In genomic region chr1:110872745-110873435, GRCh38 we compare ENCODE assay signal across 9 cellular contexts.
DNase-seq lines count a peak whose midpoint lies in the region; ATAC-seq lines count a peak whose summit lies in the region.
"Had no signal": no experiment of that assay in that cellular context is flagged by ENCODE, and none has a peak within 500 bp of the region (broad histone marks: within the 10 kb centered on the region; RNA-seq: fewer than 3 reads in every experiment).

A gene with protein sequence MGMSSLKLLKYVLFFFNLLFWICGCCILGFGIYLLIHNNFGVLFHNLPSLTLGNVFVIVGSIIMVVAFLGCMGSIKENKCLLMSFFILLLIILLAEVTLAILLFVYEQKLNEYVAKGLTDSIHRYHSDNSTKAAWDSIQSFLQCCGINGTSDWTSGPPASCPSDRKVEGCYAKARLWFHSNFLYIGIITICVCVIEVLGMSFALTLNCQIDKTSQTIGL (plus strand): TSS chr1:110873148. CDS start chr1:110891409, 18,261 bp downstream.

- H3K4me1 ChIP-seq in rectal smooth muscle tissue (ENCODE audit: control insufficient read depth, insufficient read depth, low read length): no peaks in the 10 kb centered on the region
- H3K4me1 ChIP-seq: SJSA1 had no signal

- no peaks in the 10 kb centered on the region for H3K36me3 ChIP-seq in rectal smooth muscle tissue (ENCODE audit: control insufficient read depth, insufficient read depth, low read length)
- H3K36me3 ChIP-seq: SJSA1 had no signal

- H3K4me3 ChIP-seq in rectal smooth muscle tissue (ENCODE audit: low read length): peak within 1 kb of the TSS; percentile 58
- H3K4me3 ChIP-seq: SJSA1 had no signal

- ATAC-seq in GM18909 (IDR thresholded peaks at IDR 0.05; ENCODE audit: poor library complexity, unreplicated experiment) (peak; percentile 67), HG02970 (IDR thresholded peaks at IDR 0.05; ENCODE audit: low FRiP score, unreplicated experiment) (peak; percentile 52)

- DNase-seq in T-helper 1 cell: peak in 4 of 5 donors; percentile 40 to 83 (median 48)
- DNase-seq in NCI-H1048 (lab: John Stamatoyannopoulos, UW): no peak
- DNase-seq in inferior parietal cortex (ENCODE audit: extremely low spot score): no peak
- DNase-seq in 8988T: no peak

- H3K27ac ChIP-seq in cingulate gyrus (ENCODE audit: low read depth, low read length): peak within 1 kb of the TSS; percentile 76
- no peak within 1 kb of the TSS for H3K27ac ChIP-seq in rectal smooth muscle tissue (ENCODE audit: low read depth, low read length)
- H3K27ac ChIP-seq: SJSA1 had no signal

- H3K9ac ChIP-seq in rectal smooth muscle tissue (ENCODE audit: low read length): peak within 1 kb of the TSS; percentile 30

- H3K27me3 ChIP-seq in rectal smooth muscle tissue (ENCODE audit: control insufficient read depth, insufficient read depth, low read length): no peaks in the 10 kb centered on the region

Comparison
In these comparisons a context has a peak if more than half of its experiments do, and no peak if none do; other contexts are left out.
1. DNase-seq: peak in T-helper 1 cell (4 of 5); none in NCI-H1048 (single experiment), inferior parietal cortex (single experiment) and 8988T (single experiment).